23 cellular contexts compared by ENCODE assay signal in the genomic region with DNA sequence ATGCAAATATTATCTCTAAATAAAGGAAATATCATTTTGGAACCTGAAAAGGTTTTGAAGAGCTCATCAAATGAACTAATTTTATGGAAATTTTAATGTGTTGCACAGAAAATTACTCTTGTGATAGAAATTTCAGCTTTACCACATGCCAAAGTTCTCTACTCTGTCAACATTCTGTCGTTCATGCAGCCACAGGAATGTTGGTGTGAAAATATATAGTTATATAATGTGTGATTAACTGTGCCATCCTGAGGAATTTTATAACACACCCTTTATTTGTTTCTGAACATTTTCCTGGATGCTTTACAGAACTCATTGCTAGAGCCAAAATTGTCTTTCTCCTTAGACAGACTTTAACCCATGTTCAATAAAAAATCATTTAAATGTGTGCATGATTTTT.
"Had no signal": no experiment of that assay in that cellular context is flagged by ENCODE, and none has a peak within 500 bp of the region (broad histone marks: within the 10 kb centered on the region; RNA-seq: fewer than 3 reads in every experiment).

No MANE protein-coding gene starts in this region.

- H3K27ac ChIP-seq: cardiac muscle cell had no signal

- H3K4me3 ChIP-seq: cardiac muscle cell had no signal

- ATAC-seq: activated CD8-positive, alpha-beta T cell treated with anti-CD3 and anti-CD28 coated beads, Interleukin-2, amount 10 ng/mL, durations not matched to agents 7 days and 5 days; WTC11 had no signal

- H3K27ac Mint-ChIP-seq: activated CD8-positive, alpha-beta T cell treated with anti-CD3 and anti-CD28 coated beads, Interleukin-2, amount 10 ng/mL, durations not matched to agents 7 days and 5 days; activated naive CD4-positive, alpha-beta T cell treated with anti-CD3 and anti-CD28 coated beads for 36 hours; activated naive CD8-positive, alpha-beta T cell; T-helper 1 cell treated with Interleukin-12 subunit alpha and Interleukin-12 subunit beta and Interleukin-4 antibody, amounts not matched to agents 30 μg/mL and 1 μg/mL, for 36 hours; WTC11 had no signal

- FAIRE-seq: astrocyte had no signal

- DNase-seq: activated CD4-positive, alpha-beta T cell treated with anti-CD3 and anti-CD28 coated beads for 48 hours; activated CD4-positive, alpha-beta T cell treated with anti-CD3 and anti-CD28 coated beads, Interleukin-2, amount 50 U/mL, for 4 hours; activated CD4-positive, CD25-positive, alpha-beta regulatory T cell treated with anti-CD3 and anti-CD28 coated beads, Interleukin-2, amount 50 U/mL, for 72 hours; activated CD8-positive, alpha-beta memory T cell treated with anti-CD3 and anti-CD28 coated beads, Interleukin-2, amount 50 U/mL, for 48 hours; activated CD8-positive, alpha-beta T cell treated with anti-CD3 and anti-CD28 coated beads, Interleukin-2, amount 10 ng/mL, durations not matched to agents 7 days and 5 days; activated naive CD4-positive, alpha-beta T cell treated with anti-CD3 and anti-CD28 coated beads for 36 hours; activated T-cell treated with anti-CD3 and anti-CD28 coated beads, Interleukin-2, amount 50 U/mL, for 1 hour; amygdala; Karpas-422; NCI-H1048; NCI-H146; NCI-H187 treated with DMSO at 0.1 percent for 48 hours; NCI-H2081 treated with DMSO at 0.1 percent for 48 hours; NCI-H69; NK-92 treated with Interleukin-12 subunit alpha and Interleukin-12 subunit beta, amount 100 ng/mL, for 24 hours; OCI-M1; SHP77 treated with DMSO at 0.1 percent for 48 hours had no signal

- H3K36me3 Mint-ChIP-seq: activated naive CD8-positive, alpha-beta T cell; brain; WTC11 had no signal

- H3K9me3 Mint-ChIP-seq: activated naive CD4-positive, alpha-beta T cell treated with anti-CD3 and anti-CD28 coated beads for 36 hours; brain; T-helper 1 cell treated with Interleukin-12 subunit alpha and Interleukin-12 subunit beta and Interleukin-4 antibody, amounts not matched to agents 30 μg/mL and 1 μg/mL, for 36 hours; WTC11 had no signal

- H3K27me3 Mint-ChIP-seq: activated naive CD8-positive, alpha-beta T cell; brain had no signal

- H3K4me1 Mint-ChIP-seq: brain, WTC11 had no signal

- H3K4me3 Mint-ChIP-seq: activated CD8-positive, alpha-beta T cell treated with anti-CD3 and anti-CD28 coated beads, Interleukin-2, amount 10 ng/mL, durations not matched to agents 7 days and 5 days; activated naive CD4-positive, alpha-beta T cell treated with anti-CD3 and anti-CD28 coated beads for 36 hours; activated naive CD8-positive, alpha-beta T cell; brain; T-helper 1 cell treated with Interleukin-12 subunit alpha and Interleukin-12 subunit beta and Interleukin-4 antibody, amounts not matched to agents 30 μg/mL and 1 μg/mL, for 36 hours; WTC11 had no signal

- H3K27me3 ChIP-seq: cardiac muscle cell had no signal

- H3K36me3 ChIP-seq: cardiac muscle cell had no signal
